2 cellular contexts compared by ENCODE assay signal in the genomic region with DNA sequence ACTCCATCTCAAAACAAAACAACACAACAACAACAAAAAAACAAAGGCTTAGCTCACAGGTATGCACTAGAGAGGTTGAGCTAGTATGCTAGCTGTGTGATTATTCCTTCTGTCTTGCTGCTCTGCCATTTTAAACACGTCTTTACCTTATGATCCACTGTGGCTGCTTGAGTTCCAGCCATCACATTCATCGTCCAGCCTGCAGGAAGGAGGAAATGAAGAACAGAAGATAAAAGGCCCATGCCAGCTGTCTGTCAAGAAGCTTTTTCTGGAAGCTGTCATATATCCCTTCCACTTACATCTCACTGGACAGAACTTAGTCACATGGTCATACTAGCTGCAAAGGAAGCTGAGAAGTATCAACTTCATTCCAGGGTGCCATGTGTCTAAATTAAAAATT.
TF ChIP-seq lines count a peak whose summit lies in the region.

No MANE protein-coding gene starts in this region.

TF ChIP-seq in HEK293, 187 proteins besides CTCF, POLR2A, EP300 and RAD21:
- no peak for TF ChIP-seq ZNF76 (tag by site-specific recombination; IDR thresholded peaks at IDR 0.05; ENCODE audit: borderline replicate concordance, low read depth)
- TF ChIP-seq, protein P1, sequence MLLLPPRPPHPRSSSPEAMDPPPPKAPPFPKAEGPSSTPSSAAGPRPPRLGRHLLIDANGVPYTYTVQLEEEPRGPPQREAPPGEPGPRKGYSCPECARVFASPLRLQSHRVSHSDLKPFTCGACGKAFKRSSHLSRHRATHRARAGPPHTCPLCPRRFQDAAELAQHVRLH (tag by site-specific recombination; IDR thresholded peaks at IDR 0.05) = 0 out of 2 replicates have a peak, but pooled peaks have one; percentile 43
TF ChIP-seq in HEK293: peak in this region for 1.

TF ChIP-seq in K562, 482 proteins besides CTCF, POLR2A, EP300 and RAD21:
- TF ChIP-seq CBX3 (IDR thresholded peaks at IDR 0.05; ENCODE audit: borderline replicate concordance in 1 of 2, low read length in 2 of 2) (peak in 1 of 2 experiments; percentile 87; a peak in 2 of 3 replicates), CCNT2 (IDR thresholded peaks at IDR 0.05; ENCODE audit: borderline replicate concordance, extremely low read depth, insufficient read length, low read depth, low read length) (no peak), HDAC2 (IDR thresholded peaks at IDR 0.05) (peak; percentile 40; the same call in 1 of the 2 replicates), PRPF4 (IDR thresholded peaks at IDR 0.05; ENCODE audit: insufficient read depth, low read depth, low read length, poor library complexity, severe bottlenecking) (no peak), RAD51 (IDR thresholded peaks at IDR 0.05; ENCODE audit: borderline replicate concordance, low read depth) (0 out of 2 replicates have a peak, but pooled peaks have one; percentile 28), HLTF (IDR thresholded peaks at IDR 0.05) (peak; percentile 96), HCFC1 (IDR thresholded peaks at IDR 0.05; ENCODE audit: low read depth, low read length) (no peak), CXXC5 (CRISPR knock-in tag; IDR thresholded peaks at IDR 0.05) (no peak), RCOR1 (IDR thresholded peaks at IDR 0.05; ENCODE audit: borderline replicate concordance in 1 of 2, low read depth in 2 of 2, low read length in 2 of 2) (0 out of 4 replicates have a peak, but pooled peaks of 1 of the 2 experiments have one; percentile 48), SMARCA5 (IDR thresholded peaks at IDR 0.05) (peak; percentile 91), NFYB (IDR thresholded peaks at IDR 0.05; ENCODE audit: extremely low read depth, insufficient read length) (peak; percentile 32), RBM25 (IDR thresholded peaks at IDR 0.05; ENCODE audit: low read depth, low read length, severe bottlenecking) (peak; percentile 91), BCOR (IDR thresholded peaks at IDR 0.05) (peak; percentile 87), KDM1A (IDR thresholded peaks at IDR 0.05) (peak; percentile 33 to 51; a peak in 2 of 4 replicates), TRIM24 (IDR thresholded peaks at IDR 0.05) (0 out of 4 replicates have a peak, but pooled peaks of 1 of the 2 experiments have one; percentile 12)
- TF ChIP-seq, protein P2, sequence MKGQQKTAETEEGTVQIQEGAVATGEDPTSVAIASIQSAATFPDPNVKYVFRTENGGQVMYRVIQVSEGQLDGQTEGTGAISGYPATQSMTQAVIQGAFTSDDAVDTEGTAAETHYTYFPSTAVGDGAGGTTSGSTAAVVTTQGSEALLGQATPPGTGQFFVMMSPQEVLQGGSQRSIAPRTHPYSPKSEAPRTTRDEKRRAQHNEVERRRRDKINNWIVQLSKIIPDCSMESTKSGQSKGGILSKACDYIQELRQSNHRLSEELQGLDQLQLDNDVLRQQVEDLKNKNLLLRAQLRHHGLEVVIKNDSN (CRISPR knock-in tag; IDR thresholded peaks at IDR 0.05) = peak; percentile 35
- TF ChIP-seq, protein P3, sequence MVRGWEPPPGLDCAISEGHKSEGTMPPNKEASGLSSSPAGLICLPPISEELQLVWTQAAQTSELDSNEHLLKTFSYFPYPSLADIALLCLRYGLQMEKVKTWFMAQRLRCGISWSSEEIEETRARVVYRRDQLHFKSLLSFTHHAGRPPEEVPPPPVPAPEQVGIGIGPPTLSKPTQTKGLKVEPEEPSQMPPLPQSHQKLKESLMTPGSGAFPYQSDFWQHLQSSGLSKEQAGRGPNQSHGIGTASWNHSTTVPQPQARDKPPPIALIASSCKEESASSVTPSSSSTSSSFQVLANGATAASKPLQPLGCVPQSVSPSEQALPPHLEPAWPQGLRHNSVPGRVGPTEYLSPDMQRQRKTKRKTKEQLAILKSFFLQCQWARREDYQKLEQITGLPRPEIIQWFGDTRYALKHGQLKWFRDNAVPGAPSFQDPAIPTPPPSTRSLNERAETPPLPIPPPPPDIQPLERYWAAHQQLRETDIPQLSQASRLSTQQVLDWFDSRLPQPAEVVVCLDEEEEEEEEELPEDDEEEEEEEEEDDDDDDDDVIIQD (CRISPR knock-in tag; IDR thresholded peaks at IDR 0.05) = no peak
- TF ChIP-seq, protein P4, sequence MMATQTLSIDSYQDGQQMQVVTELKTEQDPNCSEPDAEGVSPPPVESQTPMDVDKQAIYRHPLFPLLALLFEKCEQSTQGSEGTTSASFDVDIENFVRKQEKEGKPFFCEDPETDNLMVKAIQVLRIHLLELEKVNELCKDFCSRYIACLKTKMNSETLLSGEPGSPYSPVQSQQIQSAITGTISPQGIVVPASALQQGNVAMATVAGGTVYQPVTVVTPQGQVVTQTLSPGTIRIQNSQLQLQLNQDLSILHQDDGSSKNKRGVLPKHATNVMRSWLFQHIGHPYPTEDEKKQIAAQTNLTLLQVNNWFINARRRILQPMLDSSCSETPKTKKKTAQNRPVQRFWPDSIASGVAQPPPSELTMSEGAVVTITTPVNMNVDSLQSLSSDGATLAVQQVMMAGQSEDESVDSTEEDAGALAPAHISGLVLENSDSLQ (IDR thresholded peaks at IDR 0.05) = peak; percentile 71
- TF ChIP-seq, protein P5, sequence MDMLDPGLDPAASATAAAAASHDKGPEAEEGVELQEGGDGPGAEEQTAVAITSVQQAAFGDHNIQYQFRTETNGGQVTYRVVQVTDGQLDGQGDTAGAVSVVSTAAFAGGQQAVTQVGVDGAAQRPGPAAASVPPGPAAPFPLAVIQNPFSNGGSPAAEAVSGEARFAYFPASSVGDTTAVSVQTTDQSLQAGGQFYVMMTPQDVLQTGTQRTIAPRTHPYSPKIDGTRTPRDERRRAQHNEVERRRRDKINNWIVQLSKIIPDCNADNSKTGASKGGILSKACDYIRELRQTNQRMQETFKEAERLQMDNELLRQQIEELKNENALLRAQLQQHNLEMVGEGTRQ (CRISPR knock-in tag; IDR thresholded peaks at IDR 0.05) = peak; percentile 29; the same call in 1 of the 2 replicates
- TF ChIP-seq, protein P6, sequence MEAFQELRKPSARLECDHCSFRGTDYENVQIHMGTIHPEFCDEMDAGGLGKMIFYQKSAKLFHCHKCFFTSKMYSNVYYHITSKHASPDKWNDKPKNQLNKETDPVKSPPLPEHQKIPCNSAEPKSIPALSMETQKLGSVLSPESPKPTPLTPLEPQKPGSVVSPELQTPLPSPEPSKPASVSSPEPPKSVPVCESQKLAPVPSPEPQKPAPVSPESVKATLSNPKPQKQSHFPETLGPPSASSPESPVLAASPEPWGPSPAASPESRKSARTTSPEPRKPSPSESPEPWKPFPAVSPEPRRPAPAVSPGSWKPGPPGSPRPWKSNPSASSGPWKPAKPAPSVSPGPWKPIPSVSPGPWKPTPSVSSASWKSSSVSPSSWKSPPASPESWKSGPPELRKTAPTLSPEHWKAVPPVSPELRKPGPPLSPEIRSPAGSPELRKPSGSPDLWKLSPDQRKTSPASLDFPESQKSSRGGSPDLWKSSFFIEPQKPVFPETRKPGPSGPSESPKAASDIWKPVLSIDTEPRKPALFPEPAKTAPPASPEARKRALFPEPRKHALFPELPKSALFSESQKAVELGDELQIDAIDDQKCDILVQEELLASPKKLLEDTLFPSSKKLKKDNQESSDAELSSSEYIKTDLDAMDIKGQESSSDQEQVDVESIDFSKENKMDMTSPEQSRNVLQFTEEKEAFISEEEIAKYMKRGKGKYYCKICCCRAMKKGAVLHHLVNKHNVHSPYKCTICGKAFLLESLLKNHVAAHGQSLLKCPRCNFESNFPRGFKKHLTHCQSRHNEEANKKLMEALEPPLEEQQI (IDR thresholded peaks at IDR 0.05) = no peak
